ENCODE assay signal across 8 cellular contexts in genomic region chr22:31211862-31212730, GRCh38. TPM values are rescaled to one million over a fixed set of nuclear protein-coding genes. Genes with fewer than 3 reads are reported as not detected.
DNase-seq lines count a peak whose midpoint lies in the region; ATAC-seq, FAIRE-seq and TF ChIP-seq lines count a peak whose summit lies in the region.

LIMK2 (plus strand) TSS chr22:31212298; CDS start chr22:31212409, 111 bp downstream.

- 0 to 1% (median 0%) methylated on average over 45 to 64 of the region's 64 CpGs for whole genome bisulfite sequencing in small intestine, 3 donors

- intact Hi-C loops in breast epithelium (cut with DNase I; ENCODE audit: low total_unique reads) = loop anchor here (10.0 kb wide), 1 partner anchor 63 kb away; no protein-coding TSS in a partner anchor

- no peak for FAIRE-seq in small intestine (lab: Jason Lieb, UNC)

- H3K4me3 ChIP-seq in AG04450 (ENCODE audit: low read depth, low read length) (peak within 1 kb of the TSS; percentile 88), WERI-Rb-1 (ENCODE audit: low read depth, low read length) (peak within 1 kb of the TSS; percentile 90), breast epithelium (peak within 1 kb of the TSS; percentile 73 to 78 (median 73)), iPS-20b (ENCODE audit: low read length) (peak within 1 kb of the TSS; percentile 95), small intestine (ENCODE audit: low read depth in 1 of 2, low read length in 2 of 2) (peak within 1 kb of the TSS; percentile 78 to 87)

- H3K4me1 ChIP-seq in breast epithelium (peaks cover 8 to 9% of the 10 kb centered on the region in 2 donors), iPS-20b (ENCODE audit: insufficient read depth, low read length) (peaks cover 5% of the 10 kb centered on the region; the same call in 1 of the 2 replicates), small intestine (ENCODE audit: control insufficient read depth in 2 of 2, insufficient read depth in 1 of 2, low read depth in 1 of 2, low read length in 1 of 2) (peaks cover 5 to 13% of the 10 kb centered on the region in 2 donors)

- TF ChIP-seq POLR2A in breast epithelium (IDR thresholded peaks at IDR 0.05) = peak; percentile 36

- peaks cover 14% of the 10 kb centered on the region for H3K36me3 ChIP-seq in WERI-Rb-1
- H3K36me3 ChIP-seq in breast epithelium = no peaks in the 10 kb centered on the region
- H3K36me3 ChIP-seq in iPS-20b (ENCODE audit: insufficient read depth, low read depth, low read length) = peaks cover 15% of the 10 kb centered on the region; the same call in 1 of the 2 replicates
- no peaks in the 10 kb centered on the region for H3K36me3 ChIP-seq in small intestine (ENCODE audit: control insufficient read depth in 2 of 2, insufficient read depth in 2 of 2, low read length in 2 of 2)

- H3K9me3 ChIP-seq in AG04450 (ENCODE audit: control insufficient read depth, insufficient read depth, low read length) = no peaks in the 10 kb centered on the region
- no peaks in the 10 kb centered on the region for H3K9me3 ChIP-seq in WERI-Rb-1 (ENCODE audit: severe bottlenecking)
- no peaks in the 10 kb centered on the region for H3K9me3 ChIP-seq in breast epithelium
- no peaks in the 10 kb centered on the region for H3K9me3 ChIP-seq in iPS-20b (ENCODE audit: insufficient read depth, low read depth, low read length)
- no peaks in the 10 kb centered on the region for H3K9me3 ChIP-seq in small intestine (ENCODE audit: control insufficient read depth, low read depth)

- no peak within 1 kb of the TSS for H3K27ac ChIP-seq in AG04450 (ENCODE audit: low read depth, low read length)
- peak within 1 kb of the TSS; percentile 91 for H3K27ac ChIP-seq in WERI-Rb-1
- peak within 1 kb of the TSS; percentile 79 to 82 for H3K27ac ChIP-seq in breast epithelium
- H3K27ac ChIP-seq in iPS-20b (ENCODE audit: low read length) = peak within 1 kb of the TSS; percentile 30
- peak within 1 kb of the TSS; percentile 52 to 84 for H3K27ac ChIP-seq in small intestine (ENCODE audit: low read depth in 1 of 2, low read length in 1 of 2)

- no peaks in the 10 kb centered on the region for H3K27me3 ChIP-seq in AG04450 (ENCODE audit: control insufficient read depth, insufficient read depth, low read length)
- H3K27me3 ChIP-seq in WERI-Rb-1 (ENCODE audit: insufficient read depth, low read depth, severe bottlenecking) = no peaks in the 10 kb centered on the region
- H3K27me3 ChIP-seq in breast epithelium = no peaks in the 10 kb centered on the region
- no peaks in the 10 kb centered on the region for H3K27me3 ChIP-seq in iPS-20b (ENCODE audit: insufficient read depth, low read length)
- no peaks in the 10 kb centered on the region for H3K27me3 ChIP-seq in small intestine (ENCODE audit: control insufficient read depth in 2 of 2, insufficient read depth in 2 of 2, low read length in 2 of 2)

- DNase-seq in AG04450 (ENCODE audit: low read depth, low spot score) (peak; percentile 29), NCI-H2227 (lab: John Stamatoyannopoulos, UW; ENCODE audit: unreplicated experiment) (peak; percentile 93), WERI-Rb-1 (peak; percentile 97), breast epithelium (ENCODE audit: low spot score in 2 of 2) (peak; percentile 90 to 91), small intestine (peak; percentile 95)

- CTCF ChIA-PET in AG04450 (lab: Charles Lee) = interaction anchor here (0.6 to 4.1 kb wide), 41 partner anchors 10 to 551 kb away, joined by 3 to 96 read pairs (median 5); partner anchors contain the start of genes INPP5J, PIK3IP1 and SELENOM

- peak; percentile 80 for TF ChIP-seq CTCF in AG04450 (IDR thresholded peaks at IDR 0.05; ENCODE audit: low read depth, low read length)
- peak; percentile 82 for TF ChIP-seq CTCF in WERI-Rb-1 (IDR thresholded peaks at IDR 0.05; ENCODE audit: low read depth, low read length)
- TF ChIP-seq CTCF in breast epithelium (IDR thresholded peaks at IDR 0.05) = peak; percentile 26 to 67 (median 63)

- ATAC-seq in GM18907 (IDR thresholded peaks at IDR 0.05; ENCODE audit: unreplicated experiment) (peak; percentile 79), HG03139 (IDR thresholded peaks at IDR 0.05; ENCODE audit: unreplicated experiment) (peak; percentile 82)

- H3K9ac ChIP-seq in iPS-20b (ENCODE audit: low read depth, low read length) = peak within 1 kb of the TSS; percentile 96

- POLR2A ChIA-PET in AG04450 (lab: Yijun Ruan, JAX) = interaction anchor here (0.5 to 1.1 kb wide), 4 partner anchors 13 to 80 kb away, joined by 3 read pairs; partner anchors contain the start of gene PIK3IP1

RNA-seq across cellular contexts. Expression of gene LIMK2, which starts in this region (rescaled TPM):
- polyA plus RNA-seq in AG04450 (2011; rRNA removed) (5.0 and 9.0 TPM in 2 replicates), small intestine (10 to 100 TPM; 15.7 to 37.1 (median 21.1) TPM)
- 7.5 and 7.6 TPM in 2 replicates for polyA minus RNA-seq in AG04450 (2011; rRNA and poly(A)+ RNA removed)
- total RNA-seq in breast epithelium = 100 to 1,000 TPM in 2 of 3 donors, 1 to 10 TPM in 1; 6.9 to 146 (median 135) TPM

Comparison
In these comparisons a context has a peak if more than half of its experiments do, and no peak if none do; other contexts are left out.
1. DNase-seq: peak in every context shown above with its lines; median percentile 97 in WERI-Rb-1; 95 in small intestine; 93 in NCI-H2227; 90 in breast epithelium; 29 in AG04450.